24 cellular contexts compared by ENCODE assay signal in genomic region chr1:171150156-171150555, GRCh38. TPM values are rescaled to one million over a fixed set of nuclear protein-coding genes. Genes with fewer than 3 reads are reported as not detected.
DNase-seq lines count a peak whose midpoint lies in the region; ATAC-seq, FAIRE-seq and TF ChIP-seq lines count a peak whose summit lies in the region.
"Had no signal": no experiment of that assay in that cellular context is flagged by ENCODE, and none has a peak within 500 bp of the region (broad histone marks: within the 10 kb centered on the region; RNA-seq: fewer than 3 reads in every experiment).

No MANE protein-coding gene starts in this region.

- no peak for ATAC-seq in stimulated activated memory B cell treated with anti-CD40 and anti-IgM and Interleukin-4, amounts not matched to agents 10 μg/mL and 1 μg/mL and 100 μg/mL, for 72 hours
- ATAC-seq: GM12878, HepG2 had no signal

- no peaks in the 10 kb centered on the region for H3K36me3 ChIP-seq in bronchial epithelial cell (ENCODE audit: control insufficient read depth, insufficient read depth, low read length)
- H3K36me3 ChIP-seq: BLaER1 had no signal

- FAIRE-seq in GM12891 (lab: Jason Lieb, UNC), result no peak
- no peak for FAIRE-seq in bronchial epithelial cell (lab: Jason Lieb, UNC)
- FAIRE-seq: GM12878, GM18507, HepG2 had no signal

- H3K9me3 Mint-ChIP-seq in stimulated activated memory B cell treated with anti-CD40 and anti-IgM and Interleukin-4, amounts not matched to agents 10 μg/mL and 1 μg/mL and 100 μg/mL, for 72 hours, result no peaks in the 10 kb centered on the region
- H3K9me3 Mint-ChIP-seq: CD4-positive, alpha-beta memory T cell; IgD-negative memory B cell had no signal

- TF ChIP-seq CTCF in bronchial epithelial cell (IDR thresholded peaks at IDR 0.05; ENCODE audit: insufficient read depth, low read length, severe bottlenecking) (no peak), fibroblast of villous mesenchyme (IDR thresholded peaks at IDR 0.05; ENCODE audit: insufficient read depth, low read depth, low read length) (no peak)

- no peak for TF ChIP-seq POLR2A in GM12891 (IDR thresholded peaks at IDR 0.05; ENCODE audit: low read depth, low read length)

- H3K36me3 Mint-ChIP-seq in stimulated activated memory B cell treated with anti-CD40 and anti-IgM and Interleukin-4, amounts not matched to agents 10 μg/mL and 1 μg/mL and 100 μg/mL, for 72 hours, result no peaks in the 10 kb centered on the region
- H3K36me3 Mint-ChIP-seq: CD14-positive monocyte; CD4-positive, alpha-beta memory T cell; IgD-negative memory B cell had no signal

- H3K4me3 Mint-ChIP-seq in stimulated activated memory B cell treated with anti-CD40 and anti-IgM and Interleukin-4, amounts not matched to agents 10 μg/mL and 1 μg/mL and 100 μg/mL, for 72 hours, result no peak overlapping the region
- H3K4me3 Mint-ChIP-seq: CD14-positive monocyte; CD4-positive, alpha-beta memory T cell; IgD-negative memory B cell had no signal

- DNase-seq in GM12891 (ENCODE audit: insufficient read length, low spot score), result no peak
- peak; percentile 70 for DNase-seq in bronchial epithelial cell (ENCODE audit: low read depth)
- DNase-seq in fibroblast of villous mesenchyme (ENCODE audit: low read depth), result peak; percentile 68
- no peak for DNase-seq in kidney tubule cell (ENCODE audit: low spot score)
- DNase-seq in NOMO-1 treated with DMSO at 0.1 percent for 48 hours (lab: John Stamatoyannopoulos, UW; ENCODE audit: unreplicated experiment), result no peak
- DNase-seq in RKO (ENCODE audit: low spot score), result no peak
- DNase-seq: 8988T; Calu3; CD4-positive, alpha-beta memory T cell; DMS 273 treated with DMSO at 0.1 percent for 48 hours; DMS53; DND-41; EL; GOT3; H7 had no signal

- H3K27me3 ChIP-seq in bronchial epithelial cell (ENCODE audit: control insufficient read depth, insufficient read depth, low read length), result no peaks in the 10 kb centered on the region
- H3K27me3 ChIP-seq: BLaER1 had no signal

- peaks cover 9% of the 10 kb centered on the region for H3K27me3 Mint-ChIP-seq in stimulated activated memory B cell treated with anti-CD40 and anti-IgM and Interleukin-4, amounts not matched to agents 10 μg/mL and 1 μg/mL and 100 μg/mL, for 72 hours

- no peaks in the 10 kb centered on the region for H3K4me1 Mint-ChIP-seq in stimulated activated memory B cell treated with anti-CD40 and anti-IgM and Interleukin-4, amounts not matched to agents 10 μg/mL and 1 μg/mL and 100 μg/mL, for 72 hours
- H3K4me1 Mint-ChIP-seq: CD14-positive monocyte; CD4-positive, alpha-beta memory T cell; IgD-negative memory B cell had no signal

- H3K4me3 ChIP-seq in bronchial epithelial cell (ENCODE audit: low read depth, low read length) (no peak overlapping the region), fibroblast of villous mesenchyme (ENCODE audit: low read depth, low read length) (no peak overlapping the region)
- H3K4me3 ChIP-seq: BLaER1, GM12878 had no signal

- peak overlapping the region; percentile 35 for H3K27ac Mint-ChIP-seq in stimulated activated memory B cell treated with anti-CD40 and anti-IgM and Interleukin-4, amounts not matched to agents 10 μg/mL and 1 μg/mL and 100 μg/mL, for 72 hours
- H3K27ac Mint-ChIP-seq: CD14-positive monocyte; CD4-positive, alpha-beta memory T cell; IgD-negative memory B cell had no signal

TF ChIP-seq in GM12891, 5 proteins besides CTCF, POLR2A, EP300 and RAD21:
- no peak for TF ChIP-seq PAX5 (IDR thresholded peaks at IDR 0.05; ENCODE audit: insufficient read depth, low read length, severe bottlenecking)
- TF ChIP-seq POLR2AphosphoS5 (IDR thresholded peaks at IDR 0.05; ENCODE audit: low read depth, low read length), result no peak
- TF ChIP-seq TAF1 (IDR thresholded peaks at IDR 0.05; ENCODE audit: low read depth, low read length), result no peak
- 0 out of 2 replicates have a peak, but pooled peaks have one; percentile 18 for TF ChIP-seq SPI1 (IDR thresholded peaks at IDR 0.05; ENCODE audit: low read depth, low read length)

RNA-seq across cellular contexts. Expression of gene FMO2, which starts 34.9 kb away (rescaled TPM):
- polyA plus RNA-seq in GM12891 (2012; ENCODE audit: low read depth, missing spikeins), result not detected
- total RNA-seq in bronchial epithelial cell (not detected in 2 replicates), fibroblast of villous mesenchyme (0.97 and 1.7 TPM in 2 replicates)
- total RNA-seq: A673; Calu3; CD4-positive, alpha-beta memory T cell; GM12878; HepG2 had no signal
- polyA plus RNA-seq: CD14-positive monocyte; CD4-positive, alpha-beta memory T cell; GM12878; HepG2; IgD-negative memory B cell had no signal

RNA-seq across cellular contexts. Expression of gene FMO3, which starts 59.5 kb away (rescaled TPM):
- polyA plus RNA-seq in GM12891 (2012; ENCODE audit: low read depth, missing spikeins), result not detected
- not detected in 2 replicates for total RNA-seq in bronchial epithelial cell
- 0.64 and 0.86 TPM in 2 replicates for total RNA-seq in fibroblast of villous mesenchyme
- total RNA-seq: A673; Calu3; CD4-positive, alpha-beta memory T cell; G401; H7; HepG2 had no signal
- polyA plus RNA-seq: CD14-positive monocyte; CD4-positive, alpha-beta memory T cell; HepG2; IgD-negative memory B cell had no signal

Comparison
In these comparisons a context has a peak if more than half of its experiments do, and no peak if none do; other contexts are left out.
1. DNase-seq: peak in bronchial epithelial cell (single experiment) and fibroblast of villous mesenchyme (single experiment); none in GM12891 (single experiment), kidney tubule cell (single experiment), NOMO-1 treated with DMSO at 0.1 percent for 48 hours (single experiment) and RKO (single experiment).